13 cellular contexts compared by ENCODE assay signal in the genomic region with DNA sequence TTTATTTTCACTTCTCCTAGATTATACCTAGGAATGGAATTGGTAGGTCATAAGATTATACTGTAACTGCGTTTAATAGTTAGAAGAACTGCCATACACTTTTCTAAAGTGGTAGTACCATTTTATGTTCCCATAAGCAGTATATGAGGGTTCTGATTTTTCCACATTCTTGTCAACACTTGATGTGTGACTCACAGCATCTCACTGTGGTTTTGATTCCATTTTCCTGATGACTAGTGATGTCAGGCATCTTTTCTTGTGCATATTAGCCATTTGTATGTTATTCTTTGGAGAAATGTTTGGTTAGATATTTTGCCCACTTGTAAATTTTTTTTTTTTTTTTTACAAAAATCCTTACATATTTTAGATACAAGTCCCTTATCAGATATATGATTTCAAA. TPM values are rescaled to one million over a fixed set of nuclear protein-coding genes. Genes with fewer than 3 reads are reported as not detected.
DNase-seq lines count a peak whose midpoint lies in the region; ATAC-seq and TF ChIP-seq lines count a peak whose summit lies in the region.
"Had no signal": no experiment of that assay in that cellular context is flagged by ENCODE, and none has a peak within 500 bp of the region (broad histone marks: within the 10 kb centered on the region; RNA-seq: fewer than 3 reads in every experiment).

No MANE protein-coding gene starts in this region.

- no peak overlapping the region for H3K27ac Mint-ChIP-seq in activated T-cell treated with anti-CD3 and anti-CD28 coated beads, Interleukin-2, amount 50 U/mL, for 24 hours
- no peak overlapping the region for H3K27ac Mint-ChIP-seq in natural killer cell treated with Interleukin-12 subunit alpha and Interleukin-12 subunit beta and Interleukin-15 and Interleukin-18, amount 100 ng/mL, for 72 hours
- H3K27ac Mint-ChIP-seq: activated naive CD8-positive, alpha-beta T cell treated with anti-CD3 and anti-CD28 coated beads, Interleukin-2, amount 10 ng/mL, durations not matched to agents 7 days and 5 days; T-helper 1 cell treated with Interleukin-12 subunit alpha and Interleukin-12 subunit beta and Interleukin-4 antibody, amounts not matched to agents 30 μg/mL and 1 μg/mL, for 36 hours had no signal

- TF ChIP-seq CTCF in PC-9 (conservative IDR thresholded peaks at IDR 0.05) (no peak), smooth muscle cell (IDR thresholded peaks at IDR 0.05; ENCODE audit: borderline replicate concordance, insufficient read depth, poor library complexity, severe bottlenecking) (no peak)

- H3K27me3 Mint-ChIP-seq in activated T-cell treated with anti-CD3 and anti-CD28 coated beads, Interleukin-2, amount 50 U/mL, for 24 hours, result no peaks in the 10 kb centered on the region
- no peaks in the 10 kb centered on the region for H3K27me3 Mint-ChIP-seq in natural killer cell treated with Interleukin-12 subunit alpha and Interleukin-12 subunit beta and Interleukin-15 and Interleukin-18, amount 100 ng/mL, for 72 hours
- H3K27me3 Mint-ChIP-seq: activated CD4-positive, alpha-beta memory T cell treated with anti-CD3 and anti-CD28 coated beads for 36 hours; activated naive CD8-positive, alpha-beta T cell treated with anti-CD3 and anti-CD28 coated beads, Interleukin-2, amount 10 ng/mL, durations not matched to agents 7 days and 5 days had no signal

- no peaks in the 10 kb centered on the region for H3K9me2 ChIP-seq in PC-9 (ENCODE audit: insufficient read depth)

- no peaks in the 10 kb centered on the region for H3K9me3 ChIP-seq in PC-9 (ENCODE audit: insufficient read depth, low read depth)
- H3K9me3 ChIP-seq in smooth muscle cell (replicated peaks; ENCODE audit: low read depth), result no peaks in the 10 kb centered on the region

- H3K4me1 Mint-ChIP-seq in activated T-cell treated with anti-CD3 and anti-CD28 coated beads, Interleukin-2, amount 50 U/mL, for 24 hours (ENCODE audit: low read depth), result peaks cover 53% of the 10 kb centered on the region
- H3K4me1 Mint-ChIP-seq in natural killer cell treated with Interleukin-12 subunit alpha and Interleukin-12 subunit beta and Interleukin-15 and Interleukin-18, amount 100 ng/mL, for 72 hours (ENCODE audit: low read depth in 2 of 2), result peaks cover 23 to 26% of the 10 kb centered on the region in 2 donors

- ATAC-seq in GM18861 (IDR thresholded peaks at IDR 0.05; ENCODE audit: unreplicated experiment), result no peak
- ATAC-seq in natural killer cell treated with Interleukin-12 subunit alpha and Interleukin-12 subunit beta and Interleukin-15 and Interleukin-18, amount 100 ng/mL, for 72 hours, result no peak

- WGBS in smooth muscle cell (ENCODE audit: low lambda C conversion rate), result 100% methylated on average over 1 of the region's 1 CpG

- intact Hi-C loops in PC-9 (cut with micrococcal nuclease; ENCODE audit: unreplicated experiment), result loop anchor here (10.0 kb wide), 1 partner anchor 668 kb away; a partner anchor contains a TSS

- DNase-seq in activated T-cell treated with anti-CD3 and anti-CD28 coated beads, Interleukin-2, amount 50 U/mL, for 24 hours, result no peak
- DNase-seq in activated T-cell treated with anti-CD3 and anti-CD28 coated beads for 4 hours (no peak), PC-9 (peak in 1 of 2 experiments; percentile 83), epithelial cell of prostate (ENCODE audit: low read depth, low spot score) (peak; percentile 54), smooth muscle cell (lab: John Stamatoyannopoulos, UW; ENCODE audit: unreplicated experiment) (no peak)
- DNase-seq in natural killer cell treated with Interleukin-12 subunit alpha and Interleukin-12 subunit beta and Interleukin-15 and Interleukin-18, amount 100 ng/mL, for 72 hours (ENCODE audit: low spot score), result no peak
- DNase-seq in stimulated activated CD4-positive, alpha-beta T cell treated with anti-CD3 and anti-CD28 coated beads, Interleukin-12 subunit alpha, Interleukin-12 subunit beta, amount 100 ng/mL, for 4 hours, result no peak
- DNase-seq: activated CD4-positive, alpha-beta memory T cell treated with anti-CD3 and anti-CD28 coated beads for 36 hours; activated naive CD8-positive, alpha-beta T cell treated with anti-CD3 and anti-CD28 coated beads, Interleukin-2, amount 10 ng/mL, durations not matched to agents 7 days and 5 days; spleen; stimulated activated CD8-positive, alpha-beta memory T cell treated with anti-CD3 and anti-CD28 coated beads, Interleukin-4, amount 100 ng/mL, for 48 hours had no signal

- peaks cover 56% of the 10 kb centered on the region for H3K79me2 ChIP-seq in PC-9 (ENCODE audit: low read depth)
- peaks cover 27% of the 10 kb centered on the region for H3K79me2 ChIP-seq in smooth muscle cell (ENCODE audit: low read depth)

- H3K36me3 ChIP-seq in PC-9 (ENCODE audit: low read depth), result peaks cover 21% of the 10 kb centered on the region
- no peaks in the 10 kb centered on the region for H3K36me3 ChIP-seq in smooth muscle cell (ENCODE audit: low read depth)

- H3K4me1 ChIP-seq in PC-9 (replicated peaks; ENCODE audit: insufficient read depth), result peaks cover 25% of the 10 kb centered on the region
- peaks cover 20% of the 10 kb centered on the region for H3K4me1 ChIP-seq in smooth muscle cell (ENCODE audit: low read depth)

- no peaks in the 10 kb centered on the region for H4K20me1 ChIP-seq in PC-9 (ENCODE audit: insufficient read depth)
- H4K20me1 ChIP-seq in smooth muscle cell (ENCODE audit: low read depth), result no peaks in the 10 kb centered on the region

- H3F3A ChIP-seq in PC-9 (ENCODE audit: insufficient read depth, low read depth) (peaks cover 38% of the 10 kb centered on the region), smooth muscle cell (ENCODE audit: low read depth) (peaks cover 5% of the 10 kb centered on the region)

- no TSS peak for BruUV-seq in PC-9 (replicated peaks; lab: Mats Ljungman, UMichigan)

- CTCF ChIA-PET in PC-9 (lab: Charles Lee), result no interaction called here

- H3K9me3 Mint-ChIP-seq in activated T-cell treated with anti-CD3 and anti-CD28 coated beads, Interleukin-2, amount 50 U/mL, for 24 hours, result no peaks in the 10 kb centered on the region
- no peaks in the 10 kb centered on the region for H3K9me3 Mint-ChIP-seq in natural killer cell treated with Interleukin-12 subunit alpha and Interleukin-12 subunit beta and Interleukin-15 and Interleukin-18, amount 100 ng/mL, for 72 hours
- H3K9me3 Mint-ChIP-seq: activated naive CD8-positive, alpha-beta T cell treated with anti-CD3 and anti-CD28 coated beads, Interleukin-2, amount 10 ng/mL, durations not matched to agents 7 days and 5 days; T-helper 1 cell treated with Interleukin-12 subunit alpha and Interleukin-12 subunit beta and Interleukin-4 antibody, amounts not matched to agents 30 μg/mL and 1 μg/mL, for 36 hours had no signal

- no peak overlapping the region for H3K27ac ChIP-seq in PC-9
- peak overlapping the region; percentile 98 for H3K27ac ChIP-seq in epithelial cell of prostate
- peak overlapping the region; percentile 24 for H3K27ac ChIP-seq in smooth muscle cell (ENCODE audit: low read depth)
- H3K27ac ChIP-seq: spleen had no signal

- no peaks in the 10 kb centered on the region for H3K27me3 ChIP-seq in PC-9 (ENCODE audit: insufficient read depth, low read depth)
- H3K27me3 ChIP-seq in smooth muscle cell (ENCODE audit: low read depth), result no peaks in the 10 kb centered on the region
- H3K27me3 ChIP-seq: spleen had no signal

- H2AFZ ChIP-seq in PC-9 (no peak overlapping the region), smooth muscle cell (ENCODE audit: low read depth) (no peak overlapping the region)

- H3K4me3 ChIP-seq in PC-9 (no peak overlapping the region), smooth muscle cell (no peak overlapping the region)
- H3K4me3 ChIP-seq: spleen had no signal

- H3K36me3 Mint-ChIP-seq in activated T-cell treated with anti-CD3 and anti-CD28 coated beads, Interleukin-2, amount 50 U/mL, for 24 hours (ENCODE audit: low read depth), result peaks cover 92% of the 10 kb centered on the region
- H3K36me3 Mint-ChIP-seq in natural killer cell treated with Interleukin-12 subunit alpha and Interleukin-12 subunit beta and Interleukin-15 and Interleukin-18, amount 100 ng/mL, for 72 hours, result peaks cover 16% of the 10 kb centered on the region

- H3K9ac ChIP-seq in smooth muscle cell (ENCODE audit: low read depth), result no peak overlapping the region

- peak overlapping the region; percentile 87 for H3K4me2 ChIP-seq in PC-9
- H3K4me2 ChIP-seq in smooth muscle cell, result no peak overlapping the region

- POLR2A ChIA-PET in PC-9 (lab: Charles Lee; ENCODE audit: unreplicated experiment), result no interaction called here

- H3K4me3 Mint-ChIP-seq in activated T-cell treated with anti-CD3 and anti-CD28 coated beads, Interleukin-2, amount 50 U/mL, for 24 hours, result peak overlapping the region; percentile 88
- H3K4me3 Mint-ChIP-seq in natural killer cell treated with Interleukin-12 subunit alpha and Interleukin-12 subunit beta and Interleukin-15 and Interleukin-18, amount 100 ng/mL, for 72 hours, result no peak overlapping the region
- H3K4me3 Mint-ChIP-seq: T-helper 1 cell treated with Interleukin-12 subunit alpha and Interleukin-12 subunit beta and Interleukin-4 antibody, amounts not matched to agents 30 μg/mL and 1 μg/mL, for 36 hours had no signal

RNA-seq across cellular contexts. Expression of a gene that starts 2.3 kb away (rescaled TPM):
- total RNA-seq in PC-9 (2021) (22.0 and 22.1 TPM in 2 replicates), smooth muscle cell (16.0 and 17.2 TPM in 2 replicates)
- 4.3 TPM in 2 replicates for polyA plus RNA-seq in smooth muscle cell
- total RNA-seq in natural killer cell treated with Interleukin-12 subunit alpha and Interleukin-12 subunit beta and Interleukin-15 and Interleukin-18, amount 100 ng/mL, for 72 hours, result 10 to 100 TPM; 12.4 to 17.5 TPM

RNA-seq across cellular contexts. Expression of a gene that starts 2.5 kb away (rescaled TPM):
- 21.8 and 24.3 TPM in 2 replicates for total RNA-seq in PC-9 (2021)
- total RNA-seq in smooth muscle cell, result 26.8 and 29.2 TPM in 2 replicates
- 14.5 and 20.9 TPM in 2 replicates for polyA plus RNA-seq in smooth muscle cell
- 10 to 100 TPM; 16.0 to 35.6 TPM for total RNA-seq in natural killer cell treated with Interleukin-12 subunit alpha and Interleukin-12 subunit beta and Interleukin-15 and Interleukin-18, amount 100 ng/mL, for 72 hours
